12 cellular contexts compared by ENCODE assay signal in genomic region chr5:61599370-61600140, GRCh38.
DNase-seq lines count a peak whose midpoint lies in the region; ATAC-seq and TF ChIP-seq lines count a peak whose summit lies in the region.
"Had no signal": no experiment of that assay in that cellular context is flagged by ENCODE, and none has a peak within 500 bp of the region (broad histone marks: within the 10 kb centered on the region; RNA-seq: fewer than 3 reads in every experiment).

No MANE protein-coding gene starts in this region.

- WGBS in liver, result 47% methylated on average over 5 of the region's 5 CpGs

- H3K9me2 ChIP-seq in Karpas-422 (replicated peaks; ENCODE audit: insufficient read depth, low read length), result no peaks in the 10 kb centered on the region

- H3K4me3 ChIP-seq in brain microvascular endothelial cell (ENCODE audit: low read depth, low read length), result no peak overlapping the region
- no peak overlapping the region for H3K4me3 ChIP-seq in liver (ENCODE audit: low read depth in 1 of 3, low read length in 3 of 3)
- no peak overlapping the region for H3K4me3 ChIP-seq in Karpas-422 (ENCODE audit: low read length)

- in situ Hi-C loops in brain microvascular endothelial cell (cut with HindIII; ENCODE audit: low pct_ligation_motif_present, low sequenced_read_pairs), result no loop called here

- H3K9me3 Mint-ChIP-seq in activated T-helper 1 cell treated with anti-CD3 and anti-CD28 coated beads, Interleukin-12 subunit alpha, Interleukin-12 subunit beta, Interleukin-2, Interleukin-4 antibody, amounts not matched to agents 30 ng/mL and 10 ng/mL and 1 ng/mL, durations not matched to agents 14 hours and 24 hours and 36 hours, result no peaks in the 10 kb centered on the region
- H3K9me3 Mint-ChIP-seq: activated T-helper 2 cell treated with anti-CD3 and anti-CD28 coated beads, Interferon-gamma antibody, Interleukin-2, Interleukin-4, amounts not matched to agents 10 μg/mL and 5 μg/mL and 100 μg/mL, durations not matched to agents 14 hours and 24 hours and 36 hours had no signal

- intact Hi-C loops in activated T-helper 1 cell treated with anti-CD3 and anti-CD28 coated beads, Interleukin-12 subunit alpha, Interleukin-12 subunit beta, Interleukin-2, Interleukin-4 antibody, amounts not matched to agents 30 ng/mL and 10 ng/mL and 1 ng/mL, durations not matched to agents 14 hours and 24 hours and 36 hours (cut with micrococcal nuclease), result no loop called here

- H3K79me2 ChIP-seq in Karpas-422 (ENCODE audit: low read length), result no peaks in the 10 kb centered on the region

- DNase-seq in AG08396 (ENCODE audit: low spot score), result peak; percentile 43
- DNase-seq in HT1080 (ENCODE audit: low read depth), result peak; percentile 23
- DNase-seq in brain microvascular endothelial cell, result peak; percentile 15
- no peak for DNase-seq in Karpas-422
- DNase-seq in activated CD4-positive, alpha-beta T cell treated with anti-CD3 and anti-CD28 coated beads for 1 hour, result no peak
- DNase-seq in activated T-helper 1 cell treated with anti-CD3 and anti-CD28 coated beads, Interleukin-12 subunit alpha, Interleukin-12 subunit beta, Interleukin-2, Interleukin-4 antibody, amounts not matched to agents 30 ng/mL and 10 ng/mL and 1 ng/mL, durations not matched to agents 14 hours and 24 hours and 36 hours (ENCODE audit: low spot score), result no peak
- DNase-seq: dermis blood vessel endothelial cell, KG1 had no signal

- peaks cover 1 to 23% (median 12%) of the 10 kb centered on the region in 4 donors for H3K4me1 ChIP-seq in liver (ENCODE audit: control insufficient read depth in 4 of 4, insufficient read depth in 4 of 4, low read length in 3 of 4)
- peaks cover 12% of the 10 kb centered on the region for H3K4me1 ChIP-seq in Karpas-422 (ENCODE audit: low read length)

- no peak overlapping the region for H3K4me3 Mint-ChIP-seq in activated T-helper 1 cell treated with anti-CD3 and anti-CD28 coated beads, Interleukin-12 subunit alpha, Interleukin-12 subunit beta, Interleukin-2, Interleukin-4 antibody, amounts not matched to agents 30 ng/mL and 10 ng/mL and 1 ng/mL, durations not matched to agents 14 hours and 24 hours and 36 hours

- no peak for ATAC-seq in GM21619 (IDR thresholded peaks at IDR 0.05; ENCODE audit: unreplicated experiment)

- TF ChIP-seq CTCF in brain microvascular endothelial cell (IDR thresholded peaks at IDR 0.05; ENCODE audit: low read depth, low read length, missing control alignments) (no peak), liver (IDR thresholded peaks at IDR 0.05; ENCODE audit: low read depth, low read length, missing input control) (no peak)

- H3K4me2 ChIP-seq in Karpas-422 (ENCODE audit: low read depth, low read length, poor library complexity, severe bottlenecking), result no peak overlapping the region

- TF ChIP-seq RAD21 in liver (IDR thresholded peaks at IDR 0.05), result peak in 1 of 2 donors; percentile 45

- H3K27me3 Mint-ChIP-seq in activated T-helper 1 cell treated with anti-CD3 and anti-CD28 coated beads, Interleukin-12 subunit alpha, Interleukin-12 subunit beta, Interleukin-2, Interleukin-4 antibody, amounts not matched to agents 30 ng/mL and 10 ng/mL and 1 ng/mL, durations not matched to agents 14 hours and 24 hours and 36 hours (ENCODE audit: insufficient read depth), result peaks cover 12% of the 10 kb centered on the region

- H3K36me3 ChIP-seq in brain microvascular endothelial cell (replicated peaks) (no peaks in the 10 kb centered on the region), liver (ENCODE audit: control insufficient read depth in 4 of 4, insufficient read depth in 3 of 4, low read depth in 1 of 4, low read length in 3 of 4) (no peaks in the 10 kb centered on the region), Karpas-422 (ENCODE audit: insufficient read depth, low read length) (no peaks in the 10 kb centered on the region)
- H3K36me3 ChIP-seq: neutrophil had no signal

- H2AFZ ChIP-seq in Karpas-422 (ENCODE audit: low read length), result no peak overlapping the region

- H3K4me1 Mint-ChIP-seq in activated T-helper 1 cell treated with anti-CD3 and anti-CD28 coated beads, Interleukin-12 subunit alpha, Interleukin-12 subunit beta, Interleukin-2, Interleukin-4 antibody, amounts not matched to agents 30 ng/mL and 10 ng/mL and 1 ng/mL, durations not matched to agents 14 hours and 24 hours and 36 hours (ENCODE audit: low read depth), result no peaks in the 10 kb centered on the region

- no peaks in the 10 kb centered on the region for H3K9me3 ChIP-seq in liver (ENCODE audit: control insufficient read depth in 4 of 4, low read length in 3 of 4)
- H3K9me3 ChIP-seq in Karpas-422 (ENCODE audit: low read length), result no peaks in the 10 kb centered on the region
- H3K9me3 ChIP-seq: neutrophil had no signal

- no peak overlapping the region for H3K27ac ChIP-seq in brain microvascular endothelial cell
- no peak overlapping the region for H3K27ac ChIP-seq in liver (ENCODE audit: low read depth in 1 of 2, low read length in 2 of 2)
- H3K27ac ChIP-seq in Karpas-422 (ENCODE audit: low read length), result no peak overlapping the region
- H3K27ac ChIP-seq: neutrophil had no signal

- H4K20me1 ChIP-seq in Karpas-422 (ENCODE audit: insufficient read depth, low read depth, low read length), result no peaks in the 10 kb centered on the region

- no peaks in the 10 kb centered on the region for H3K27me3 ChIP-seq in brain microvascular endothelial cell (replicated peaks)
- no peaks in the 10 kb centered on the region for H3K27me3 ChIP-seq in liver (ENCODE audit: control insufficient read depth in 4 of 4, insufficient read depth in 4 of 4, low read length in 3 of 4)
- H3K27me3 ChIP-seq in Karpas-422 (ENCODE audit: low read length), result no peaks in the 10 kb centered on the region
- H3K27me3 ChIP-seq: neutrophil had no signal

- H3K9ac ChIP-seq in liver (ENCODE audit: low read depth in 1 of 2, low read length in 2 of 2) (no peak overlapping the region), Karpas-422 (ENCODE audit: low read length) (no peak overlapping the region)

- H3K36me3 Mint-ChIP-seq in activated T-helper 1 cell treated with anti-CD3 and anti-CD28 coated beads, Interleukin-12 subunit alpha, Interleukin-12 subunit beta, Interleukin-2, Interleukin-4 antibody, amounts not matched to agents 30 ng/mL and 10 ng/mL and 1 ng/mL, durations not matched to agents 14 hours and 24 hours and 36 hours (ENCODE audit: low read depth), result no peaks in the 10 kb centered on the region

- H3K27ac Mint-ChIP-seq in activated T-helper 1 cell treated with anti-CD3 and anti-CD28 coated beads, Interleukin-12 subunit alpha, Interleukin-12 subunit beta, Interleukin-2, Interleukin-4 antibody, amounts not matched to agents 30 ng/mL and 10 ng/mL and 1 ng/mL, durations not matched to agents 14 hours and 24 hours and 36 hours, result no peak overlapping the region
- H3K27ac Mint-ChIP-seq: activated T-helper 2 cell treated with anti-CD3 and anti-CD28 coated beads, Interferon-gamma antibody, Interleukin-2, Interleukin-4, amounts not matched to agents 10 μg/mL and 5 μg/mL and 100 μg/mL, durations not matched to agents 14 hours and 24 hours and 36 hours had no signal

TF ChIP-seq in liver, 16 proteins besides CTCF, POLR2A, EP300 and RAD21:
- no peak for TF ChIP-seq GABPA (IDR thresholded peaks at IDR 0.05 in 1 of 2, conservative IDR thresholded peaks at IDR 0.05 in 1 of 2)
- TF ChIP-seq JUND (IDR thresholded peaks at IDR 0.05), result peak in 1 of 2 donors; percentile 40
- no peak for TF ChIP-seq SP1 (IDR thresholded peaks at IDR 0.05)
- peak in 1 of 2 donors; percentile 51 for TF ChIP-seq HNF4A (conservative IDR thresholded peaks at IDR 0.05)
- no peak for TF ChIP-seq FOXA1 (IDR thresholded peaks at IDR 0.05)
- TF ChIP-seq FOXA2 (IDR thresholded peaks at IDR 0.05), result no peak
- no peak for TF ChIP-seq EGR1 (IDR thresholded peaks at IDR 0.05; ENCODE audit: low read depth in 2 of 2)
- TF ChIP-seq ZBTB33 (IDR thresholded peaks at IDR 0.05), result no peak
- no peak for TF ChIP-seq HNF4G (IDR thresholded peaks at IDR 0.05)
- no peak for TF ChIP-seq NR2F2 (IDR thresholded peaks at IDR 0.05)
- no peak for TF ChIP-seq YY1 (IDR thresholded peaks at IDR 0.05)
- no peak for TF ChIP-seq TAF1 (conservative IDR thresholded peaks at IDR 0.05)
- no peak for TF ChIP-seq MAX (IDR thresholded peaks at IDR 0.05)
- TF ChIP-seq ATF3 (IDR thresholded peaks at IDR 0.05), result no peak
- TF ChIP-seq RXRA (IDR thresholded peaks at IDR 0.05), result peak; percentile 51 to 70

Comparison
In these comparisons a context has a peak if more than half of its experiments do, and no peak if none do; other contexts are left out.
1. DNase-seq: peak in AG08396 (single experiment), HT1080 (single experiment) and brain microvascular endothelial cell (single experiment); none in Karpas-422 (single experiment), activated CD4-positive, alpha-beta T cell treated with anti-CD3 and anti-CD28 coated beads for 1 hour (single experiment) and activated T-helper 1 cell treated with anti-CD3 and anti-CD28 coated beads, Interleukin-12 subunit alpha, Interleukin-12 subunit beta, Interleukin-2, Interleukin-4 antibody, amounts not matched to agents 30 ng/mL and 10 ng/mL and 1 ng/mL, durations not matched to agents 14 hours and 24 hours and 36 hours (single experiment).